ENCODE assay signal across 9 cellular contexts in the genomic region with DNA sequence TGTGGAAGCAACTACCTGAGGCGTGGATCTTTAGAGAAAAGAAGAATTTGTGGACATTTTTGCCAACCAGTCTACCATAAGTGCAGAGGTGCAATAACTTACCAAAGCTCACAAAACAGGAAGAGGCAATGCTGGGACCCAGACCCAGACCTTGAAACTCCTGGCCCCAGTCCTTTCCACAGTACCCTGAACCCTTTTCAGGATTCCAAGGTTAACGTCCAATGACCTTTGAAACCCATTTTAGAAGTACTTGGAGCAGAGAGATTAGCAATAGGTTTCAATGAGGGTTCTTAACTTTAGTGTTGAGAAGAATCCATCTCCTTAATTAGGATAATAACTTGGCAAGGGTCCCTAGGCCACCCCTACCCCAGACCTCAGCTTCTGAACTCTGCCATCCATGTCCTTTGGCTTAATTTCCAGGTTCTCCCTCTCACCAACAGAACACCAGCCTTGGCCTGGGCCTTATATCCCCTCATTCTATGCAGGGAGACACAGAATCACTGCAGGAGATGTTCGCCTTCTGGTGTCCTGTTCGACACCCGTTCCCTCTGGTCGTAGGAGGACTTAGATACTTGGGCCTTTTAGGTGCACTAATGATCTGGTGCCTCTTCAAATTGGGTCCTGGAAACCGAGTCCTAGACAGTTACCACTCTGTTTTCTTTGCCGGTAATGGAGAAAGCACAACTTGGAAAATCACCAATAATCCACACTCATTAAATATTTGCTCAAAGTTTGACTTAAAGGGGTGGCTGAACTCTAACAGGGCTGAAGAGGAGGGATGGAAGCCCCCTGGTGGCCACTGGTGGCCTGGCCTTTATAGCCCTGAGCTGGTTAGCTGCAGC. TPM values are rescaled to one million over a fixed set of nuclear protein-coding genes. Genes with fewer than 3 reads are reported as not detected.
DNase-seq lines count a peak whose midpoint lies in the region; ATAC-seq, FAIRE-seq and TF ChIP-seq lines count a peak whose summit lies in the region.
"Had no signal": no experiment of that assay in that cellular context is flagged by ENCODE, and none has a peak within 500 bp of the region (broad histone marks: within the 10 kb centered on the region; RNA-seq: fewer than 3 reads in every experiment).

No MANE protein-coding gene starts in this region.

- H3K4me3 ChIP-seq in Jurkat, Clone E6-1 (ENCODE audit: low read length): no peak overlapping the region
- no peak overlapping the region for H3K4me3 ChIP-seq in keratinocyte (ENCODE audit: control insufficient read depth in 2 of 3, extremely low read depth in 1 of 3, insufficient read depth in 2 of 3, low read depth in 1 of 3, low read length in 3 of 3)

- no peak overlapping the region for H3K9ac ChIP-seq in keratinocyte (ENCODE audit: control insufficient read depth, extremely low read depth, insufficient read depth, low read length)

- no peaks in the 10 kb centered on the region for H3K27me3 ChIP-seq in keratinocyte (ENCODE audit: control insufficient read depth, extremely low read depth, insufficient read depth, low read length)

- no peaks in the 10 kb centered on the region for H3K79me2 ChIP-seq in keratinocyte (ENCODE audit: control insufficient read depth, insufficient read depth, low read length)

- no peaks in the 10 kb centered on the region for H4K20me1 ChIP-seq in keratinocyte (ENCODE audit: control insufficient read depth, extremely low read depth, insufficient read depth, low read length)

- DNase-seq in DMS153 (lab: John Stamatoyannopoulos, UW): peak; percentile 17
- peak; percentile 58 for DNase-seq in Jurkat, Clone E6-1 (ENCODE audit: low read depth, low spot score)
- DNase-seq in T-helper 2 cell: peak in 4 of 5 experiments; percentile 28 to 55 (median 42)
- peak; percentile 63 for DNase-seq in astrocyte of the hippocampus (ENCODE audit: low read depth, low spot score)
- no peak for DNase-seq in keratinocyte (ENCODE audit: low read depth, low spot score)
- DNase-seq in stimulated activated CD4-positive, alpha-beta T cell treated with anti-CD3 and anti-CD28 coated beads, TNF-alpha, amount 100 ng/mL, for 24 hours (ENCODE audit: low read depth in 3 of 3): peak; percentile 47 to 65 (median 50)
- DNase-seq in cortex of kidney (lab: John Stamatoyannopoulos, UW): no peak
- DNase-seq: activated B cell treated with CpG ODN at 0.5 μM for 24 hours had no signal

- H3K27ac ChIP-seq in keratinocyte (ENCODE audit: control insufficient read depth, insufficient read depth, low read length): no peak overlapping the region

- peak; percentile 13 for FAIRE-seq in keratinocyte (lab: Jason Lieb, UNC)

- no peak overlapping the region for H2AFZ ChIP-seq in keratinocyte (ENCODE audit: control insufficient read depth, low read length)

- H3K9me1 ChIP-seq in keratinocyte (ENCODE audit: control insufficient read depth, extremely low read depth, insufficient read depth, low read length): no peaks in the 10 kb centered on the region

- peak; percentile 81 to 92 (median 90) for TF ChIP-seq CTCF in keratinocyte (optimal IDR thresholded peaks at IDR 0.05 in 1 of 3, IDR thresholded peaks at IDR 0.05 in 1 of 3, conservative IDR thresholded peaks at IDR 0.05 in 1 of 3; ENCODE audit: extremely low read depth in 1 of 3, insufficient read depth in 2 of 3, low read length in 3 of 3)

- H3K4me2 ChIP-seq in keratinocyte (ENCODE audit: control insufficient read depth, extremely low read depth, insufficient read depth, low read depth, low read length): no peak overlapping the region

- dilution Hi-C loops in keratinocyte (cut with MboI; ENCODE audit: extremely low pct_ligation_motif_present, low sequenced_read_pairs): no loop called here

- no peaks in the 10 kb centered on the region for H3K36me3 ChIP-seq in keratinocyte (ENCODE audit: control insufficient read depth in 2 of 2, extremely low read depth in 1 of 2, insufficient read depth in 2 of 2, low read length in 2 of 2)

- ATAC-seq in GM21381 (IDR thresholded peaks at IDR 0.05; ENCODE audit: unreplicated experiment): peak; percentile 83

- no peaks in the 10 kb centered on the region for H3K9me3 ChIP-seq in keratinocyte (ENCODE audit: control insufficient read depth, low read depth, low read length)

- H3K4me1 ChIP-seq in keratinocyte (ENCODE audit: control insufficient read depth, extremely low read depth, insufficient read depth, low read length): no peaks in the 10 kb centered on the region

RNA-seq across cellular contexts. Expression of gene ISM1, which starts 40.6 kb away (rescaled TPM):
- 2.1 TPM for polyA plus RNA-seq in Jurkat, Clone E6-1 (2012; ENCODE audit: insufficient read depth, insufficient read length)
- 2.2 to 5.0 TPM (median 3.3 TPM) in 3 replicates for polyA plus RNA-seq in keratinocyte
- polyA plus RNA-seq in keratinocyte (2011; ENCODE audit: low read depth): 4.4 TPM
- 2.2 and 2.4 TPM in 2 replicates for polyA plus RNA-seq in keratinocyte (2011; cell fraction: cytosol; rRNA removed)
- 3.1 TPM in 2 replicates for polyA plus RNA-seq in keratinocyte (2011; cell fraction: nucleus; rRNA removed)
- polyA plus RNA-seq in keratinocyte (2012; ENCODE audit: low replicate concordance): 2.4 and 5.4 TPM in 2 replicates
- 3.1 to 3.9 TPM (median 3.4 TPM) in 3 replicates for polyA minus RNA-seq in keratinocyte
- polyA minus RNA-seq in keratinocyte (2011; cell fraction: cytosol; rRNA and poly(A)+ RNA removed): 2.7 TPM
- polyA minus RNA-seq in keratinocyte (2011; cell fraction: nucleus; rRNA and poly(A)+ RNA removed): 2.0 and 2.6 TPM in 2 replicates

Comparison
In these comparisons a context has a peak if more than half of its experiments do, and no peak if none do; other contexts are left out.
1. DNase-seq: peak in DMS153 (single experiment), Jurkat, Clone E6-1 (single experiment), T-helper 2 cell (4 of 5), astrocyte of the hippocampus (single experiment) and stimulated activated CD4-positive, alpha-beta T cell treated with anti-CD3 and anti-CD28 coated beads, TNF-alpha, amount 100 ng/mL, for 24 hours (3 of 3); none in keratinocyte (single experiment) and cortex of kidney (single experiment).